8 cellular contexts compared by ENCODE assay signal in the genomic region with DNA sequence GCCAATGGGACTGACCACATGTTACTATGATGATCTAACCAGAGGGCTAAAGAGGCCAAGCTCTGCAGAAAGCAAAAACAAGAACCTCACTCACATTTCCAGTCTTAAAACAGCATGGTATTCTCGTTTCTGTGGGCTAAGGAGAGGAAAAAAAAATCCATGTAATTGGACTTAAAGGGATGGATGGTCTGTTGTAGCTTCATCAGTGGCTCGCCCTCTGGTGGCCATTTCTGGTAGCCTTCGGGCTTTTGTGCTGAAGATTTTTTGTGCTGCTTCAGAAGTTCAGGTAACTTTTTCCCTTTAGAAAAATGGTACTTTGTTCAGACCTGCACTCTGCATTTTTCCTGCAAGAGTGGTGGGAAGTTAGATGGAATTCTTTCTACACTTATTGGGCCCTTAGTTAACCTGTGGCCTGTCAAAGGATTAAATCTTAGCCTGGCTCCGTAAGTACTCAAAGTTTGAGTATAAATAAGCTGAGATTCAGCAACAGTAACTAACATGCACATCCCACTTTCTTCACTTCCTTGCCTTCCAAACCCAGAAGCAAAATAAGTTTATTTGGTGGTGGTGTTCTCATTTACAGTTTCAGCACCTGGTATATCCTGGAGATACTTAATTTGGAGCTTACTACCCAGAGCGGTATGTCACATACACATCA. TPM values are rescaled to one million over a fixed set of nuclear protein-coding genes. Genes with fewer than 3 reads are reported as not detected.
DNase-seq lines count a peak whose midpoint lies in the region; ATAC-seq and FAIRE-seq lines count a peak whose summit lies in the region.

No MANE protein-coding gene starts in this region.

- no peak for ATAC-seq in HG03378 (IDR thresholded peaks at IDR 0.05; ENCODE audit: unreplicated experiment)
- ATAC-seq in GM21717 (IDR thresholded peaks at IDR 0.05; ENCODE audit: unreplicated experiment): no peak

- H3K36me3 ChIP-seq in small intestine (ENCODE audit: control insufficient read depth in 2 of 2, insufficient read depth in 2 of 2, low read length in 2 of 2): peaks cover 3 to 13% of the 10 kb centered on the region in 2 donors

- FAIRE-seq in small intestine (lab: Jason Lieb, UNC): no peak

- H3K9me3 Mint-ChIP-seq in T-helper 2 cell treated with Interferon-gamma antibody and Interleukin-4, amounts not matched to agents 5 μg/mL and 100 μg/mL, for 36 hours: no peaks in the 10 kb centered on the region

- H3K27ac ChIP-seq in small intestine (ENCODE audit: low read depth in 1 of 2, low read length in 1 of 2): no peak overlapping the region

- H3K9me3 ChIP-seq in small intestine (ENCODE audit: control insufficient read depth, low read depth): no peaks in the 10 kb centered on the region

- H3K27ac Mint-ChIP-seq in T-helper 2 cell treated with Interferon-gamma antibody and Interleukin-4, amounts not matched to agents 5 μg/mL and 100 μg/mL, for 36 hours: peak overlapping the region; percentile 13

- no peaks in the 10 kb centered on the region for H3K27me3 ChIP-seq in small intestine (ENCODE audit: control insufficient read depth in 2 of 2, insufficient read depth in 2 of 2, low read length in 2 of 2)

- 41 to 42% (median 41%) methylated on average over 5 of the region's 5 CpGs for WGBS in small intestine, 3 donors

- DNase-seq in DMS114 treated with DMSO at 0.1 percent for 48 hours (lab: John Stamatoyannopoulos, UW; ENCODE audit: unreplicated experiment): peak; percentile 47
- DNase-seq in KBM-7: peak; percentile 66
- DNase-seq in T-helper 2 cell treated with Interferon-gamma antibody and Interleukin-4, amounts not matched to agents 5 μg/mL and 100 μg/mL, for 36 hours (ENCODE audit: low spot score): peak; percentile 33
- peak in 38 of 56 donors; percentile 2 to 85 (median 28) for DNase-seq in amygdala (lab: John Stamatoyannopoulos, UW)
- DNase-seq in hippocampal formation (lab: John Stamatoyannopoulos, UW): peak; percentile 27 to 49
- DNase-seq in small intestine: peak; percentile 51

- peaks cover 10% of the 10 kb centered on the region for H3K36me3 Mint-ChIP-seq in T-helper 2 cell treated with Interferon-gamma antibody and Interleukin-4, amounts not matched to agents 5 μg/mL and 100 μg/mL, for 36 hours (ENCODE audit: low read depth)

- H3K4me1 Mint-ChIP-seq in T-helper 2 cell treated with Interferon-gamma antibody and Interleukin-4, amounts not matched to agents 5 μg/mL and 100 μg/mL, for 36 hours (ENCODE audit: low read depth): peaks cover 5% of the 10 kb centered on the region

- H3K4me3 Mint-ChIP-seq in T-helper 2 cell treated with Interferon-gamma antibody and Interleukin-4, amounts not matched to agents 5 μg/mL and 100 μg/mL, for 36 hours: no peak overlapping the region

- no peaks in the 10 kb centered on the region for H3K27me3 Mint-ChIP-seq in T-helper 2 cell treated with Interferon-gamma antibody and Interleukin-4, amounts not matched to agents 5 μg/mL and 100 μg/mL, for 36 hours (ENCODE audit: low read depth)

- in situ Hi-C loops in KBM-7 (cut with MboI; ENCODE audit: low pct_unique_long_range_greater_than_20kb, low sequenced_read_pairs): no loop called here

- no peaks in the 10 kb centered on the region for H3K4me1 ChIP-seq in small intestine (ENCODE audit: control insufficient read depth in 2 of 2, insufficient read depth in 1 of 2, low read depth in 1 of 2, low read length in 1 of 2)

- no peak overlapping the region for H3K4me3 ChIP-seq in small intestine (ENCODE audit: low read depth in 1 of 2, low read length in 2 of 2)

RNA-seq across cellular contexts. Expression of a gene that starts 22.3 kb away (rescaled TPM):
- polyA plus RNA-seq in small intestine: 10 to 100 TPM in 1 of 3 donors, 1 to 10 TPM in 2; 4.6 to 11.3 (median 5.6) TPM

RNA-seq across cellular contexts. Expression of a gene that starts 54.7 kb away (rescaled TPM):
- polyA plus RNA-seq in small intestine: 1 to 10 TPM; 1.0 to 2.4 (median 1.8) TPM
